In the genomic region with DNA sequence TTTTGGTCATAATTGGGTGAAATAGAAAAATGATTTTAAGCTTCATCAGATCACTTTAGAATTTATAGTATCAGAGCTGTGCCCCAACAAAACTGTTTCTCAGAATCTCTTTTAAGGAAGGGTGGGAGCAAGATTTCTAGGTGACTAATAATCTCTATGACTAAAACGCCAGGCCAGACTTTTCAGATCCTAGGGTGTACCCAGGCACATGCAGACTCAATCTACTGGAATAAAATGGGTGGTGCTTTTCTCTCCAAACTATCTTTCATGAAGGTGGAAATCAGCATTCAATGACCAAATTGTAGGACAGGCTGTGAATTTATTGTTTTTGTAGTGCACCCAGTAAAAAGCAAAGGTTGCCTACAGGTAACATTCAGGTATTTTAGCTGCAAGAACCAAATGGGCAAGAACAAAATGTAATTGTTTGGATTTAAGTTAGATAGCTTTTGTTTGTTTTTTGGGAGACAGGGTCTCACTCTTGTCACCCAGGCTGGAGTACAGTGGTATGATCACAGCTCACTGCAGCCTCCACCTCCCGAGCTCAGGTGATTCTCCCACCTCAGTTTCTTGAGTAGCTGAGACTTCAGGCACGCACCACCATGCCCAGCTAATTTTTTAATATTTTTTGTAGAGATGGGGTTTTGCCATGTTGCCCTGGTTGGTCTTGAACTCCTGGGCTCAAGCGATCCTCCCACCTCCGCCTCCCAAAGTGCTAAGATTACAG, we compare ENCODE assay signal across 8 cellular contexts. TPM values are rescaled to one million over a fixed set of nuclear protein-coding genes. Genes with fewer than 3 reads are reported as not detected.
DNase-seq lines count a peak whose midpoint lies in the region; ATAC-seq and TF ChIP-seq lines count a peak whose summit lies in the region.

No MANE protein-coding gene starts in this region.

- H2BK5ac ChIP-seq in neuronal stem cell (ENCODE audit: low read length) = no peak overlapping the region

- peaks cover 47% of the 10 kb centered on the region for H4K20me1 ChIP-seq in OCI-LY3 (ENCODE audit: insufficient read depth, low read length)

- CTCF ChIA-PET in Calu3 (lab: Charles Lee) = interaction anchor here (1.1 kb wide), 1 partner anchor 40 kb away, joined by 4 read pairs; no protein-coding TSS in a partner anchor

- no peak overlapping the region for H2BK12ac ChIP-seq in neuronal stem cell (ENCODE audit: low read length)

- no peak overlapping the region for H2AK5ac ChIP-seq in neuronal stem cell (ENCODE audit: low read depth, low read length)

- H3K4me1 ChIP-seq in OCI-LY3 (ENCODE audit: low read length) = peaks cover 20% of the 10 kb centered on the region
- peaks cover 18% of the 10 kb centered on the region for H3K4me1 ChIP-seq in ectodermal cell (ENCODE audit: control insufficient read depth, insufficient read depth, low read length)
- H3K4me1 ChIP-seq in neuronal stem cell (ENCODE audit: control insufficient read depth in 2 of 2, insufficient read depth in 1 of 2, low read depth in 1 of 2, low read length in 2 of 2) = peaks cover 10 to 13% of the 10 kb centered on the region in 2 donors

- no peak overlapping the region for H2BK15ac ChIP-seq in neuronal stem cell (ENCODE audit: low read length)

- H3K27me3 ChIP-seq in OCI-LY3 (ENCODE audit: low read depth, low read length) (no peaks in the 10 kb centered on the region), ectodermal cell (ENCODE audit: control insufficient read depth, insufficient read depth, low read length, poor library complexity, severe bottlenecking) (no peaks in the 10 kb centered on the region), neuronal stem cell (ENCODE audit: control insufficient read depth in 3 of 3, insufficient read depth in 3 of 3, low read depth in 1 of 3, low read length in 3 of 3) (peaks cover 0 to 2% (median 0%) of the 10 kb centered on the region in 3 experiments)

- DNase-seq in Calu3 (no peak), neuronal stem cell (ENCODE audit: low spot score) (no peak), NCI-H1092 treated with DMSO at 0.1 percent for 48 hours (lab: John Stamatoyannopoulos, UW) (no peak), AG08396 (ENCODE audit: low spot score) (no peak)

- no peak for ATAC-seq in HG02938 (IDR thresholded peaks at IDR 0.05; ENCODE audit: unreplicated experiment)
- ATAC-seq in HG02588 (IDR thresholded peaks at IDR 0.05; ENCODE audit: unreplicated experiment) = no peak

- H3K23ac ChIP-seq in neuronal stem cell (ENCODE audit: low read depth, low read length, poor library complexity) = no peak overlapping the region

- H4K8ac ChIP-seq in neuronal stem cell (ENCODE audit: low read depth, low read length) = no peak overlapping the region

- peaks cover 8% of the 10 kb centered on the region for H3K79me1 ChIP-seq in neuronal stem cell (ENCODE audit: low read depth, low read length)

- intact Hi-C loops in Calu3 (cut with micrococcal nuclease; ENCODE audit: unreplicated experiment) = loop anchor here (1.0 kb wide), 1 partner anchor 40 kb away; no protein-coding TSS in a partner anchor

- no TSS peak for BruUV-seq in Calu3 (replicated peaks; lab: Mats Ljungman, UMichigan)

- H3K79me2 ChIP-seq in OCI-LY3 (ENCODE audit: low read length) = peaks cover 59% of the 10 kb centered on the region

- H3K9me3 ChIP-seq in OCI-LY3 (ENCODE audit: insufficient read depth, low read length) = no peaks in the 10 kb centered on the region
- no peaks in the 10 kb centered on the region for H3K9me3 ChIP-seq in ectodermal cell (ENCODE audit: control insufficient read depth, low read length)
- H3K9me3 ChIP-seq in neuronal stem cell (replicated peaks in 1 of 2; ENCODE audit: control insufficient read depth in 2 of 2, insufficient read depth in 1 of 2, low read depth in 1 of 2, low read length in 2 of 2) = no peaks in the 10 kb centered on the region

- no peak overlapping the region for H4K91ac ChIP-seq in neuronal stem cell (ENCODE audit: low read depth, low read length, poor library complexity)

- 90 to 91% methylated on average over 5 of the region's 5 CpGs for WGBS in ectodermal cell, 2 experiments
- no CpG with 5 or more reads among the region's 5 CpGs for WGBS in neuronal stem cell (ENCODE audit: extremely low coverage in 2 of 2, insufficient read length in 2 of 2, insufficient replicate concordance in 1 of 2), 2 donors

- peak overlapping the region; percentile 82 for H3K4me3 Mint-ChIP-seq in Calu3 (ENCODE audit: low read depth, unreplicated experiment)

- H3K27ac ChIP-seq in OCI-LY3 (ENCODE audit: low read length) (peak overlapping the region; percentile 93), ectodermal cell (ENCODE audit: insufficient read depth, low read depth, low read length, poor library complexity, severe bottlenecking) (no peak overlapping the region), neuronal stem cell (replicated peaks; ENCODE audit: low read length) (no peak overlapping the region)

- H3K9ac ChIP-seq in OCI-LY3 (ENCODE audit: low read length) (peak overlapping the region; percentile 79), neuronal stem cell (ENCODE audit: low read depth, low read length, poor library complexity) (no peak overlapping the region)

- H3K9me3 Mint-ChIP-seq in Calu3 (ENCODE audit: low read depth, unreplicated experiment) = no peaks in the 10 kb centered on the region

- H3K4me3 ChIP-seq in OCI-LY3 (ENCODE audit: low read length) = peak overlapping the region; percentile 83
- H3K4me3 ChIP-seq in ectodermal cell (ENCODE audit: insufficient read depth, low read depth, low read length) = peak overlapping the region; percentile 74
- H3K4me3 ChIP-seq in neuronal stem cell (ENCODE audit: low read length in 2 of 2) = peak overlapping the region in 1 of 2 donors; percentile 63

- peaks cover 64% of the 10 kb centered on the region for H3K4me1 Mint-ChIP-seq in Calu3 (ENCODE audit: low read depth, unreplicated experiment)

- TF ChIP-seq CTCF in Calu3 (IDR thresholded peaks at IDR 0.05; ENCODE audit: unreplicated experiment) = no peak
- TF ChIP-seq CTCF in OCI-LY3 (IDR thresholded peaks at IDR 0.05; ENCODE audit: low read depth, low read length) = no peak

- no peak overlapping the region for H2BK120ac ChIP-seq in neuronal stem cell (ENCODE audit: low read depth, low read length)

- H3K4ac ChIP-seq in neuronal stem cell (ENCODE audit: low read length) = no peak overlapping the region

- H2AFZ ChIP-seq in OCI-LY3 (ENCODE audit: low read depth, low read length) (no peak overlapping the region), neuronal stem cell (ENCODE audit: low read length) (no peak overlapping the region)

- H3K36me3 Mint-ChIP-seq in Calu3 (ENCODE audit: insufficient read depth, unreplicated experiment) = peaks cover 33% of the 10 kb centered on the region

- peak overlapping the region; percentile 98 for H3K27ac Mint-ChIP-seq in Calu3 (ENCODE audit: unreplicated experiment)

- no peak overlapping the region for H3K18ac ChIP-seq in neuronal stem cell (ENCODE audit: low read length)

- H3K27me3 Mint-ChIP-seq in Calu3 (ENCODE audit: unreplicated experiment) = no peaks in the 10 kb centered on the region

- no peak overlapping the region for H3K14ac ChIP-seq in neuronal stem cell (ENCODE audit: low read length)

- H3K36me3 ChIP-seq in OCI-LY3 (replicated peaks; ENCODE audit: low read depth, low read length) (peaks cover 16% of the 10 kb centered on the region), ectodermal cell (ENCODE audit: control insufficient read depth, insufficient read depth, low read length) (no peaks in the 10 kb centered on the region), neuronal stem cell (replicated peaks in 1 of 2; ENCODE audit: control insufficient read depth in 2 of 2, insufficient read depth in 2 of 2, low read length in 2 of 2) (peaks cover 5 to 36% of the 10 kb centered on the region in 2 donors)

- H3K4me2 ChIP-seq in OCI-LY3 (ENCODE audit: low read length) (peak overlapping the region; percentile 81), neuronal stem cell (ENCODE audit: insufficient read depth, low read length, poor library complexity, severe bottlenecking) (peak overlapping the region; percentile 29)

RNA-seq across cellular contexts. Expression of a gene that starts 49.5 kb away (rescaled TPM):
- total RNA-seq in Calu3 (2022) = 108 and 120 TPM in 2 replicates
- 141 TPM for polyA plus RNA-seq in ectodermal cell (2013, experiment 1 of 4)
- polyA plus RNA-seq in ectodermal cell (2013, experiment 2 of 4) = 135 TPM
- 130 TPM for polyA plus RNA-seq in ectodermal cell (2013, experiment 3 of 4)
- polyA plus RNA-seq in ectodermal cell (2013, experiment 4 of 4) = 146 TPM
- polyA plus RNA-seq in neuronal stem cell (2013, experiment 1 of 2) = 199 TPM
- polyA plus RNA-seq in neuronal stem cell (2013, experiment 2 of 2) = 209 TPM
